ENCODE assay signal across 8 cellular contexts in genomic region chr10:17742918-17743317, GRCh38. TPM values are rescaled to one million over a fixed set of nuclear protein-coding genes. Genes with fewer than 3 reads are reported as not detected.
DNase-seq lines count a peak whose midpoint lies in the region; ATAC-seq and TF ChIP-seq lines count a peak whose summit lies in the region.

No MANE protein-coding gene starts in this region.

- ATAC-seq in PC-3 (no peak; the same call in 1 of the 2 replicates), psoas muscle (peak in 2 of 4 donors; percentile 29 to 57)

- no peaks in the 10 kb centered on the region for H4K20me1 ChIP-seq in PC-3 (ENCODE audit: low read length)

- H3K4me3 ChIP-seq in PC-3 (ENCODE audit: low read length) (no peak overlapping the region), psoas muscle (no peak overlapping the region), uterus (no peak overlapping the region)

- peak overlapping the region; percentile 48 for H2AFZ ChIP-seq in PC-3 (ENCODE audit: low read length)

- CTCF ChIA-PET in PC-3 (lab: Charles Lee) = no interaction called here

- POLR2A ChIA-PET in PC-3 (lab: Charles Lee; ENCODE audit: unreplicated experiment) = no interaction called here

- intact Hi-C loops in PC-3 (cut with micrococcal nuclease) = loop anchor here (2.0 to 5.0 kb wide), 3 partner anchors 94 to 136 kb away; no protein-coding TSS in a partner anchor
- intact Hi-C loops in psoas muscle (cut with DNase I) = loop anchor here (1.0 to 5.0 kb wide), 2 partner anchors 136 kb away; no protein-coding TSS in a partner anchor
- intact Hi-C loops in uterus (cut with DNase I; ENCODE audit: low total_unique reads) = loop anchor here (10.0 kb wide), 1 partner anchor 138 kb away; no protein-coding TSS in a partner anchor

- H3K27me3 ChIP-seq in PC-3 (ENCODE audit: low read length) (no peaks in the 10 kb centered on the region), psoas muscle (ENCODE audit: insufficient read depth in 3 of 3, low read length in 2 of 3) (no peaks in the 10 kb centered on the region), uterus (no peaks in the 10 kb centered on the region)

- H3K9me2 ChIP-seq in PC-3 (replicated peaks; ENCODE audit: low read length) = no peaks in the 10 kb centered on the region

- no peak for TF ChIP-seq POLR2A in uterus (IDR thresholded peaks at IDR 0.05)

- H3K4me1 ChIP-seq in PC-3 (ENCODE audit: insufficient read depth, low read length) (no peaks in the 10 kb centered on the region), psoas muscle (peaks cover 17% of the 10 kb centered on the region), uterus (no peaks in the 10 kb centered on the region)

- BruUV-seq in PC-3 (replicated peaks; lab: Mats Ljungman, UMichigan) = no TSS peak

- TF ChIP-seq CTCF in GM20000 (IDR thresholded peaks at IDR 0.05; ENCODE audit: extremely low read depth, missing control alignments) (peak; percentile 80), PC-3 (conservative IDR thresholded peaks at IDR 0.05; ENCODE audit: low read depth, low read length) (peak; percentile 55), psoas muscle (IDR thresholded peaks at IDR 0.05) (peak; percentile 82), uterus (IDR thresholded peaks at IDR 0.05) (peak; percentile 64 to 83 (median 72))

- DNase-seq in AG08396 (ENCODE audit: low spot score) (peak; percentile 51), GM20000 (ENCODE audit: low spot score) (peak; percentile 50), PC-3 (peak; percentile 49), germinal center (ENCODE audit: low spot score) (peak; percentile 61), psoas muscle (peak; percentile 58 to 68), uterus (peak; percentile 55 to 59), NCI-H1930 (lab: John Stamatoyannopoulos, UW) (no peak)
- DNase-seq in activated T-helper 1 cell treated with anti-CD3 and anti-CD28 coated beads, Interleukin-2, amount 50 U/mL, for 16 hours (ENCODE audit: low read depth in 1 of 2, low spot score in 1 of 2) = peak; percentile 26 to 57

- no peak overlapping the region for H3K27ac ChIP-seq in PC-3 (ENCODE audit: low read length)
- no peak overlapping the region for H3K27ac ChIP-seq in psoas muscle
- H3K27ac ChIP-seq in uterus = no peak overlapping the region

- WGBS in psoas muscle, 3 donors = 31 to 35% (median 34%) methylated on average over 14 of the region's 14 CpGs

- H3K79me2 ChIP-seq in PC-3 (ENCODE audit: low read length) = no peaks in the 10 kb centered on the region

- H3K9ac ChIP-seq in PC-3 (ENCODE audit: low read length) = no peak overlapping the region

- no peaks in the 10 kb centered on the region for H3K9me3 ChIP-seq in PC-3 (ENCODE audit: low read length)
- no peaks in the 10 kb centered on the region for H3K9me3 ChIP-seq in psoas muscle
- H3K9me3 ChIP-seq in uterus = no peaks in the 10 kb centered on the region

- H3K4me2 ChIP-seq in PC-3 (ENCODE audit: low read length) = peak overlapping the region; percentile 51; the same call in 1 of the 2 replicates

- H3F3A ChIP-seq in PC-3 (ENCODE audit: low read length, unreplicated experiment) = no peaks in the 10 kb centered on the region

- H3K36me3 ChIP-seq in PC-3 (ENCODE audit: low read depth, low read length) (no peaks in the 10 kb centered on the region), psoas muscle (ENCODE audit: insufficient read depth in 1 of 2, low read depth in 1 of 2) (no peaks in the 10 kb centered on the region), uterus (no peaks in the 10 kb centered on the region)

RNA-seq across cellular contexts. Expression of gene TMEM236, which starts 9.1 kb away (rescaled TPM):
- total RNA-seq in PC-3 (2014; rRNA removed) = 0.04 TPM in 1 of 2 replicates, not detected in the other
- total RNA-seq in psoas muscle = 1 to 10 TPM in 1 of 4 donors, under 1 TPM in 3; 0.20 to 1.0 (median 0.59) TPM
- polyA plus RNA-seq in psoas muscle = under 1 TPM; 0.15 to 0.93 (median 0.42) TPM
- 1 to 10 TPM in 1 of 4 donors, under 1 TPM in 2, not detected in 1; 0.59 to 1.2 (median 0.73) TPM for total RNA-seq in uterus

Comparison
In these comparisons a context has a peak if more than half of its experiments do, and no peak if none do; other contexts are left out.
1. DNase-seq: peak in AG08396 (single experiment), GM20000 (single experiment), PC-3 (single experiment), activated T-helper 1 cell treated with anti-CD3 and anti-CD28 coated beads, Interleukin-2, amount 50 U/mL, for 16 hours (2 of 2), germinal center (single experiment), psoas muscle (2 of 2) and uterus (2 of 2); none in NCI-H1930 (0 of 2).
2. Peak in every context shown above with its lines, with median percentiles within 50 percentile points of each other: CTCF ChIP-seq.